ENCODE assay signal across 1 cellular context in the genomic region with DNA sequence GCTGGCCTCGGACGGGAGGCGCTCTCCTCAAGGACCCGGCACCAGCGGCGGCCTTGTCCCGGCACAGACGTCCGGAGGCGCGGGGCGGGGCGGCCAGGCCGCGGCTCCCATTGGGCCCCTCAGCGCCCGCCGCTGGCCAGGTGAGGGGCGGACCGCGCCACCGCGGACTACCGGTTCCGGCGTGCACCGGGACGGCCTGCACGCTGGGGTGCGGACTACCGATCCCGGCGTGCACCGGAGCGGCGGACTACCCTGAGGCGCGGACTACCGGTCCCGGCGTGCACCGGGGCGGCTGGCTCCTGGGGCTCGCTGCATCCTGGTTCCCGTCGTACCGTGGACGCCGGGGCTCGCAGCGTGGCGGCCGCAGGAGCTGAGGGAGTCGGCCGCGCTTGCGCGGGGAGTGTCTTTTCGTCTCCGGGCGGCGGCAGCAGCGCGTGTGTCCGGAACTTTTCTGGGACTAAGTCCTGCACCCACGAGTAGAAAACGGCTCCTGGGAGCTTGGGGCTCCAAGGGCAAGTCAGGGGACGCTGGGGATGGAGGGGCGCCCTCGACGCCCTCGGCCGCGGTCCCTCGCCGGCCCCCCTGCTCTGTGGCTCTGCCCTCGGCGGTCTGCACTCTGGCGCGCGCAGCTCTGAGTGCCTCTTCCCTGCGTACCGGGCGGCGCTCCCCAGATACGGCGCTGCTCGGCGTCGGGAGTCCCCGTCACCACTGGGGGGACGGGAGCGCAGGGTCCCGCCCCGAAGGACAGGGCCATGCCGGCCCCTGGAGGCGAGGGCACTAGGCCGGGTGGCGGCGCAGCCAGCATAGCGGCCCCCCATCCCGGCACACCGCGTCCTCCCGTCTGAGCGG.
A peak's percentile ranks its signal among the peaks of the same experiment; 100 is the strongest.
TF ChIP-seq lines count a peak whose summit lies in the region.

A gene (minus strand): TSS at position 86 of the 849 bp plus-strand sequence. CDS start 206 bp downstream, outside the sequence.

TF ChIP-seq in HepG2, 621 proteins besides CTCF, POLR2A, EP300 and RAD21 (continued from another document and continues in another):
- TF ChIP-seq ZFP82 (CRISPR knock-in tag; IDR thresholded peaks at IDR 0.05; ENCODE audit: borderline replicate concordance) (peak; percentile 99), TSC22D2 (CRISPR knock-in tag; IDR thresholded peaks at IDR 0.05; ENCODE audit: borderline replicate concordance) (no peak), NCOR1 (IDR thresholded peaks at IDR 0.05; ENCODE audit: borderline replicate concordance, low read length) (no peak), CBX5 (CRISPR knock-in tag; IDR thresholded peaks at IDR 0.05; ENCODE audit: borderline replicate concordance) (peak; percentile 30; the same call in 1 of the 2 replicates), TBX3 (IDR thresholded peaks at IDR 0.05; ENCODE audit: borderline replicate concordance) (no peak), MAF1 (CRISPR knock-in tag; IDR thresholded peaks at IDR 0.05; ENCODE audit: borderline replicate concordance) (peak; percentile 59; the same call in 1 of the 2 replicates), ZNF773 (CRISPR knock-in tag; IDR thresholded peaks at IDR 0.05; ENCODE audit: borderline replicate concordance) (no peak), ZNF468 (CRISPR knock-in tag; IDR thresholded peaks at IDR 0.05) (no peak), STAG1 (CRISPR knock-in tag; IDR thresholded peaks at IDR 0.05) (no peak), ZFAT (CRISPR knock-in tag; conservative IDR thresholded peaks at IDR 0.05) (no peak), HNRNPL (IDR thresholded peaks at IDR 0.05; ENCODE audit: low read depth, low read length) (no peak), SMC3 (IDR thresholded peaks at IDR 0.05; ENCODE audit: low read length) (no peak), TEAD2 (CRISPR knock-in tag; IDR thresholded peaks at IDR 0.05) (no peak), ZNF777 (CRISPR knock-in tag; IDR thresholded peaks at IDR 0.05) (peak; percentile 93), ZBTB7B (CRISPR knock-in tag; IDR thresholded peaks at IDR 0.05) (no peak; the same call in 1 of the 2 replicates), ZKSCAN8 (CRISPR knock-in tag; IDR thresholded peaks at IDR 0.05; ENCODE audit: borderline replicate concordance) (no peak), PITX1 (CRISPR knock-in tag; IDR thresholded peaks at IDR 0.05) (0 out of 2 replicates have a peak, but pooled peaks have one; percentile 13), ATM (IDR thresholded peaks at IDR 0.05; ENCODE audit: borderline replicate concordance) (no peak), ZNF772 (CRISPR knock-in tag; IDR thresholded peaks at IDR 0.05) (peak; percentile 59; the same call in 1 of the 2 replicates), YEATS2 (CRISPR knock-in tag; IDR thresholded peaks at IDR 0.05; ENCODE audit: borderline replicate concordance) (peak; percentile 74; the same call in 1 of the 2 replicates), MED13 (CRISPR knock-in tag; IDR thresholded peaks at IDR 0.05) (no peak)
- TF ChIP-seq, protein P1, sequence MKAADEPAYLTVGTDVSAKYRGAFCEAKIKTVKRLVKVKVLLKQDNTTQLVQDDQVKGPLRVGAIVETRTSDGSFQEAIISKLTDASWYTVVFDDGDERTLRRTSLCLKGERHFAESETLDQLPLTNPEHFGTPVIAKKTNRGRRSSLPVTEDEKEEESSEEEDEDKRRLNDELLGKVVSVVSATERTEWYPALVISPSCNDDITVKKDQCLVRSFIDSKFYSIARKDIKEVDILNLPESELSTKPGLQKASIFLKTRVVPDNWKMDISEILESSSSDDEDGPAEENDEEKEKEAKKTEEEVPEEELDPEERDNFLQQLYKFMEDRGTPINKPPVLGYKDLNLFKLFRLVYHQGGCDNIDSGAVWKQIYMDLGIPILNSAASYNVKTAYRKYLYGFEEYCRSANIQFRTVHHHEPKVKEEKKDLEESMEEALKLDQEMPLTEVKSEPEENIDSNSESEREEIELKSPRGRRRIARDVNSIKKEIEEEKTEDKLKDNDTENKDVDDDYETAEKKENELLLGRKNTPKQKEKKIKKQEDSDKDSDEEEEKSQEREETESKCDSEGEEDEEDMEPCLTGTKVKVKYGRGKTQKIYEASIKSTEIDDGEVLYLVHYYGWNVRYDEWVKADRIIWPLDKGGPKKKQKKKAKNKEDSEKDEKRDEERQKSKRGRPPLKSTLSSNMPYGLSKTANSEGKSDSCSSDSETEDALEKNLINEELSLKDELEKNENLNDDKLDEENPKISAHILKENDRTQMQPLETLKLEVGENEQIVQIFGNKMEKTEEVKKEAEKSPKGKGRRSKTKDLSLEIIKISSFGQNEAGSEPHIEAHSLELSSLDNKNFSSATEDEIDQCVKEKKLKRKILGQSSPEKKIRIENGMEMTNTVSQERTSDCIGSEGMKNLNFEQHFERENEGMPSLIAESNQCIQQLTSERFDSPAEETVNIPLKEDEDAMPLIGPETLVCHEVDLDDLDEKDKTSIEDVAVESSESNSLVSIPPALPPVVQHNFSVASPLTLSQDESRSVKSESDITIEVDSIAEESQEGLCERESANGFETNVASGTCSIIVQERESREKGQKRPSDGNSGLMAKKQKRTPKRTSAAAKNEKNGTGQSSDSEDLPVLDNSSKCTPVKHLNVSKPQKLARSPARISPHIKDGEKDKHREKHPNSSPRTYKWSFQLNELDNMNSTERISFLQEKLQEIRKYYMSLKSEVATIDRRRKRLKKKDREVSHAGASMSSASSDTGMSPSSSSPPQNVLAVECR (CRISPR knock-in tag; IDR thresholded peaks at IDR 0.05; ENCODE audit: borderline replicate concordance) = peak; percentile 93
- TF ChIP-seq, protein P2, sequence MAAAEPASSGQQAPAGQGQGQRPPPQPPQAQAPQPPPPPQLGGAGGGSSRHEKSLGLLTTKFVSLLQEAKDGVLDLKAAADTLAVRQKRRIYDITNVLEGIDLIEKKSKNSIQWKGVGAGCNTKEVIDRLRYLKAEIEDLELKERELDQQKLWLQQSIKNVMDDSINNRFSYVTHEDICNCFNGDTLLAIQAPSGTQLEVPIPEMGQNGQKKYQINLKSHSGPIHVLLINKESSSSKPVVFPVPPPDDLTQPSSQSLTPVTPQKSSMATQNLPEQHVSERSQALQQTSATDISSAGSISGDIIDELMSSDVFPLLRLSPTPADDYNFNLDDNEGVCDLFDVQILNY (CRISPR knock-in tag; conservative IDR thresholded peaks at IDR 0.05) = no peak
- TF ChIP-seq, protein P3, sequence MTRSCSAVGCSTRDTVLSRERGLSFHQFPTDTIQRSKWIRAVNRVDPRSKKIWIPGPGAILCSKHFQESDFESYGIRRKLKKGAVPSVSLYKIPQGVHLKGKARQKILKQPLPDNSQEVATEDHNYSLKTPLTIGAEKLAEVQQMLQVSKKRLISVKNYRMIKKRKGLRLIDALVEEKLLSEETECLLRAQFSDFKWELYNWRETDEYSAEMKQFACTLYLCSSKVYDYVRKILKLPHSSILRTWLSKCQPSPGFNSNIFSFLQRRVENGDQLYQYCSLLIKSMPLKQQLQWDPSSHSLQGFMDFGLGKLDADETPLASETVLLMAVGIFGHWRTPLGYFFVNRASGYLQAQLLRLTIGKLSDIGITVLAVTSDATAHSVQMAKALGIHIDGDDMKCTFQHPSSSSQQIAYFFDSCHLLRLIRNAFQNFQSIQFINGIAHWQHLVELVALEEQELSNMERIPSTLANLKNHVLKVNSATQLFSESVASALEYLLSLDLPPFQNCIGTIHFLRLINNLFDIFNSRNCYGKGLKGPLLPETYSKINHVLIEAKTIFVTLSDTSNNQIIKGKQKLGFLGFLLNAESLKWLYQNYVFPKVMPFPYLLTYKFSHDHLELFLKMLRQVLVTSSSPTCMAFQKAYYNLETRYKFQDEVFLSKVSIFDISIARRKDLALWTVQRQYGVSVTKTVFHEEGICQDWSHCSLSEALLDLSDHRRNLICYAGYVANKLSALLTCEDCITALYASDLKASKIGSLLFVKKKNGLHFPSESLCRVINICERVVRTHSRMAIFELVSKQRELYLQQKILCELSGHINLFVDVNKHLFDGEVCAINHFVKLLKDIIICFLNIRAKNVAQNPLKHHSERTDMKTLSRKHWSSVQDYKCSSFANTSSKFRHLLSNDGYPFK (CRISPR knock-in tag; IDR thresholded peaks at IDR 0.05; ENCODE audit: borderline replicate concordance) = peak; percentile 61; the same call in 1 of the 2 replicates
- TF ChIP-seq, protein P4, sequence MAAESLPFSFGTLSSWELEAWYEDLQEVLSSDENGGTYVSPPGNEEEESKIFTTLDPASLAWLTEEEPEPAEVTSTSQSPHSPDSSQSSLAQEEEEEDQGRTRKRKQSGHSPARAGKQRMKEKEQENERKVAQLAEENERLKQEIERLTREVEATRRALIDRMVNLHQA (CRISPR knock-in tag; IDR thresholded peaks at IDR 0.05) = no peak
- TF ChIP-seq, protein P5, sequence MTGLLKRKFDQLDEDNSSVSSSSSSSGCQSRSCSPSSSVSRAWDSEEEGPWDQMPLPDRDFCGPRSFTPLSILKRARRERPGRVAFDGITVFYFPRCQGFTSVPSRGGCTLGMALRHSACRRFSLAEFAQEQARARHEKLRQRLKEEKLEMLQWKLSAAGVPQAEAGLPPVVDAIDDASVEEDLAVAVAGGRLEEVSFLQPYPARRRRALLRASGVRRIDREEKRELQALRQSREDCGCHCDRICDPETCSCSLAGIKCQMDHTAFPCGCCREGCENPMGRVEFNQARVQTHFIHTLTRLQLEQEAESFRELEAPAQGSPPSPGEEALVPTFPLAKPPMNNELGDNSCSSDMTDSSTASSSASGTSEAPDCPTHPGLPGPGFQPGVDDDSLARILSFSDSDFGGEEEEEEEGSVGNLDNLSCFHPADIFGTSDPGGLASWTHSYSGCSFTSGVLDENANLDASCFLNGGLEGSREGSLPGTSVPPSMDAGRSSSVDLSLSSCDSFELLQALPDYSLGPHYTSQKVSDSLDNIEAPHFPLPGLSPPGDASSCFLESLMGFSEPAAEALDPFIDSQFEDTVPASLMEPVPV (CRISPR knock-in tag; IDR thresholded peaks at IDR 0.05) = peak; percentile 31
- TF ChIP-seq, protein P6, sequence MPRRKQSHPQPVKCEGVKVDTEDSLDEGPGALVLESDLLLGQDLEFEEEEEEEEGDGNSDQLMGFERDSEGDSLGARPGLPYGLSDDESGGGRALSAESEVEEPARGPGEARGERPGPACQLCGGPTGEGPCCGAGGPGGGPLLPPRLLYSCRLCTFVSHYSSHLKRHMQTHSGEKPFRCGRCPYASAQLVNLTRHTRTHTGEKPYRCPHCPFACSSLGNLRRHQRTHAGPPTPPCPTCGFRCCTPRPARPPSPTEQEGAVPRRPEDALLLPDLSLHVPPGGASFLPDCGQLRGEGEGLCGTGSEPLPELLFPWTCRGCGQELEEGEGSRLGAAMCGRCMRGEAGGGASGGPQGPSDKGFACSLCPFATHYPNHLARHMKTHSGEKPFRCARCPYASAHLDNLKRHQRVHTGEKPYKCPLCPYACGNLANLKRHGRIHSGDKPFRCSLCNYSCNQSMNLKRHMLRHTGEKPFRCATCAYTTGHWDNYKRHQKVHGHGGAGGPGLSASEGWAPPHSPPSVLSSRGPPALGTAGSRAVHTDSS (CRISPR knock-in tag; conservative IDR thresholded peaks at IDR 0.05) = no peak
- TF ChIP-seq, protein P7, sequence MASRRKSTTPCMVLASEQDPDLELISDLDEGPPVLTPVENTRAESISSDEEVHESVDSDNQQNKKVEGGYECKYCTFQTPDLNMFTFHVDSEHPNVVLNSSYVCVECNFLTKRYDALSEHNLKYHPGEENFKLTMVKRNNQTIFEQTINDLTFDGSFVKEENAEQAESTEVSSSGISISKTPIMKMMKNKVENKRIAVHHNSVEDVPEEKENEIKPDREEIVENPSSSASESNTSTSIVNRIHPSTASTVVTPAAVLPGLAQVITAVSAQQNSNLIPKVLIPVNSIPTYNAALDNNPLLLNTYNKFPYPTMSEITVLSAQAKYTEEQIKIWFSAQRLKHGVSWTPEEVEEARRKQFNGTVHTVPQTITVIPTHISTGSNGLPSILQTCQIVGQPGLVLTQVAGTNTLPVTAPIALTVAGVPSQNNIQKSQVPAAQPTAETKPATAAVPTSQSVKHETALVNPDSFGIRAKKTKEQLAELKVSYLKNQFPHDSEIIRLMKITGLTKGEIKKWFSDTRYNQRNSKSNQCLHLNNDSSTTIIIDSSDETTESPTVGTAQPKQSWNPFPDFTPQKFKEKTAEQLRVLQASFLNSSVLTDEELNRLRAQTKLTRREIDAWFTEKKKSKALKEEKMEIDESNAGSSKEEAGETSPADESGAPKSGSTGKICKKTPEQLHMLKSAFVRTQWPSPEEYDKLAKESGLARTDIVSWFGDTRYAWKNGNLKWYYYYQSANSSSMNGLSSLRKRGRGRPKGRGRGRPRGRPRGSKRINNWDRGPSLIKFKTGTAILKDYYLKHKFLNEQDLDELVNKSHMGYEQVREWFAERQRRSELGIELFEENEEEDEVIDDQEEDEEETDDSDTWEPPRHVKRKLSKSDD (CRISPR knock-in tag; IDR thresholded peaks at IDR 0.05; ENCODE audit: low read depth) = no peak; the same call in 1 of the 2 replicates
- TF ChIP-seq, protein P8, sequence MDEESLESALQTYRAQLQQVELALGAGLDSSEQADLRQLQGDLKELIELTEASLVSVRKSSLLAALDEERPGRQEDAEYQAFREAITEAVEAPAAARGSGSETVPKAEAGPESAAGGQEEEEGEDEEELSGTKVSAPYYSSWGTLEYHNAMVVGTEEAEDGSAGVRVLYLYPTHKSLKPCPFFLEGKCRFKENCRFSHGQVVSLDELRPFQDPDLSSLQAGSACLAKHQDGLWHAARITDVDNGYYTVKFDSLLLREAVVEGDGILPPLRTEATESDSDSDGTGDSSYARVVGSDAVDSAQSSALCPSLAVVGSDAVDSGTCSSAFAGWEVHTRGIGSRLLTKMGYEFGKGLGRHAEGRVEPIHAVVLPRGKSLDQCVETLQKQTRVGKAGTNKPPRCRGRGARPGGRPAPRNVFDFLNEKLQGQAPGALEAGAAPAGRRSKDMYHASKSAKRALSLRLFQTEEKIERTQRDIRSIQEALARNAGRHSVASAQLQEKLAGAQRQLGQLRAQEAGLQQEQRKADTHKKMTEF (CRISPR knock-in tag; IDR thresholded peaks at IDR 0.05) = peak; percentile 92
- TF ChIP-seq, protein P9, sequence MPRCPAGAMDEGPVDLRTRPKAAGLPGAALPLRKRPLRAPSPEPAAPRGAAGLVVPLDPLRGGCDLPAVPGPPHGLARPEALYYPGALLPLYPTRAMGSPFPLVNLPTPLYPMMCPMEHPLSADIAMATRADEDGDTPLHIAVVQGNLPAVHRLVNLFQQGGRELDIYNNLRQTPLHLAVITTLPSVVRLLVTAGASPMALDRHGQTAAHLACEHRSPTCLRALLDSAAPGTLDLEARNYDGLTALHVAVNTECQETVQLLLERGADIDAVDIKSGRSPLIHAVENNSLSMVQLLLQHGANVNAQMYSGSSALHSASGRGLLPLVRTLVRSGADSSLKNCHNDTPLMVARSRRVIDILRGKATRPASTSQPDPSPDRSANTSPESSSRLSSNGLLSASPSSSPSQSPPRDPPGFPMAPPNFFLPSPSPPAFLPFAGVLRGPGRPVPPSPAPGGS (CRISPR knock-in tag; IDR thresholded peaks at IDR 0.05) = peak; percentile 78; the same call in 1 of the 2 replicates
- TF ChIP-seq, protein P10, sequence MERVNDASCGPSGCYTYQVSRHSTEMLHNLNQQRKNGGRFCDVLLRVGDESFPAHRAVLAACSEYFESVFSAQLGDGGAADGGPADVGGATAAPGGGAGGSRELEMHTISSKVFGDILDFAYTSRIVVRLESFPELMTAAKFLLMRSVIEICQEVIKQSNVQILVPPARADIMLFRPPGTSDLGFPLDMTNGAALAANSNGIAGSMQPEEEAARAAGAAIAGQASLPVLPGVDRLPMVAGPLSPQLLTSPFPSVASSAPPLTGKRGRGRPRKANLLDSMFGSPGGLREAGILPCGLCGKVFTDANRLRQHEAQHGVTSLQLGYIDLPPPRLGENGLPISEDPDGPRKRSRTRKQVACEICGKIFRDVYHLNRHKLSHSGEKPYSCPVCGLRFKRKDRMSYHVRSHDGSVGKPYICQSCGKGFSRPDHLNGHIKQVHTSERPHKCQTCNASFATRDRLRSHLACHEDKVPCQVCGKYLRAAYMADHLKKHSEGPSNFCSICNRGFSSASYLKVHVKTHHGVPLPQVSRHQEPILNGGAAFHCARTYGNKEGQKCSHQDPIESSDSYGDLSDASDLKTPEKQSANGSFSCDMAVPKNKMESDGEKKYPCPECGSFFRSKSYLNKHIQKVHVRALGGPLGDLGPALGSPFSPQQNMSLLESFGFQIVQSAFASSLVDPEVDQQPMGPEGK (CRISPR knock-in tag; IDR thresholded peaks at IDR 0.05) = peak; percentile 59
